In the genomic region with DNA sequence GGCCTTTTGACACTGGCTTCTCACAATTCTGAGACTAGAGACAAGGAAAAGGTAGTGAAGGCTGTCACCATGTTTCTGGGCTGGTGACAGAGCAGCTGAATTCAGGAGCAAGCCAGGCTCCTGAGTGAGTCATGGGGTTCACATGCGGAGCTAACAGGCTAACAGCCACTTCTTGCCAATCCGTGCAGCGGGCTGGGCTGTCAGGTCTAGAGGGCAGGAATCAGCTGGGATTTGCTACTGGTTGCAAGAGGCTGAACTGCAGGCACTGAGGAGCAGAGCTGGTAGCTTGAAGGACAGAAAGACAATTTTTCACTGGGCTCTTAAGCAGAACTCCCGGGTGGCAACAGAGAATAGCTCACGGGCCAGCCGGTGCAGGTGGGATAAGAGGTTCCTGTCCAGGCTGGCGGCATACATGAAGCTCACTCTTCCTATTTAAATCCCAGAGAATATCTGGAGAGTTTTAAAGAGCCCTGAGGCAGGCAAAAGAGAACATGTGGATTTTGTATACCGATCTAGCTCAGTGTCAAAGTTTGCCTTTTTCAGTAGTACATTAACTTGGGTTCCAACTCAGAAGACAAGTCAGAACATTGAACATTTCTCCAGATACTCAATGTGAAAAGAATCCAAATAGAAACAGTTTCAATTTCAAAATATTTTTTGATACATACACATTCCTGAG, we compare ENCODE assay signal across 11 cellular contexts. TPM values are rescaled to one million over a fixed set of nuclear protein-coding genes. Genes with fewer than 3 reads are reported as not detected.
DNase-seq lines count a peak whose midpoint lies in the region; ATAC-seq, FAIRE-seq and TF ChIP-seq lines count a peak whose summit lies in the region.
"Had no signal": no experiment of that assay in that cellular context is flagged by ENCODE, and none has a peak within 500 bp of the region (broad histone marks: within the 10 kb centered on the region; RNA-seq: fewer than 3 reads in every experiment).

No MANE protein-coding gene starts in this region.

- H3K4me1 Mint-ChIP-seq in type B pancreatic cell (ENCODE audit: unreplicated experiment): peaks cover 22% of the 10 kb centered on the region
- H3K4me1 Mint-ChIP-seq: naive B cell had no signal

- WGBS in lower leg skin, 2 donors: 32 to 33% methylated on average over 8 of the region's 8 CpGs

- no peak for TF ChIP-seq POLR2A in endothelial cell of umbilical vein (IDR thresholded peaks at IDR 0.05; ENCODE audit: low read depth, low read length)
- no peak for TF ChIP-seq POLR2A in lower leg skin (IDR thresholded peaks at IDR 0.05)
- TF ChIP-seq POLR2A in erythroblast (IDR thresholded peaks at IDR 0.05; ENCODE audit: low read length): no peak

- H2AFZ ChIP-seq in endothelial cell of umbilical vein (ENCODE audit: low read depth, low read length): no peak overlapping the region

- H3K4me1 ChIP-seq in endothelial cell of umbilical vein (ENCODE audit: control insufficient read depth, extremely low read depth, insufficient read depth, low read length): peaks cover 5% of the 10 kb centered on the region

- no peak for ATAC-seq in activated naive CD4-positive, alpha-beta T cell treated with anti-CD3 and anti-CD28 coated beads, Interleukin-2, amount 50 U/mL, for 72 hours
- no peak for ATAC-seq in GM19452 (IDR thresholded peaks at IDR 0.05; ENCODE audit: unreplicated experiment)

- no peaks in the 10 kb centered on the region for H3K36me3 ChIP-seq in endothelial cell of umbilical vein (ENCODE audit: control insufficient read depth in 2 of 2, extremely low read depth in 1 of 2, insufficient read depth in 2 of 2, low read length in 2 of 2)

- H4K20me1 ChIP-seq in endothelial cell of umbilical vein (replicated peaks; ENCODE audit: control insufficient read depth, extremely low read depth, insufficient read depth, low read length): no peaks in the 10 kb centered on the region

- H3K27ac Mint-ChIP-seq in type B pancreatic cell: no peak overlapping the region
- H3K27ac Mint-ChIP-seq in activated naive CD4-positive, alpha-beta T cell treated with anti-CD3 and anti-CD28 coated beads, Interleukin-2, amount 50 U/mL, for 72 hours: no peak overlapping the region
- H3K27ac Mint-ChIP-seq: naive B cell; stimulated activated naive CD8-positive, alpha-beta T cell treated with anti-CD3 and anti-CD28 coated beads, Interleukin-15, Interleukin-2, amounts not matched to agents 100 ng/mL and 50 ng/mL, for 24 hours had no signal

- no peaks in the 10 kb centered on the region for H3K9me3 Mint-ChIP-seq in type B pancreatic cell
- H3K9me3 Mint-ChIP-seq in activated naive CD4-positive, alpha-beta T cell treated with anti-CD3 and anti-CD28 coated beads, Interleukin-2, amount 50 U/mL, for 72 hours: no peaks in the 10 kb centered on the region
- H3K9me3 Mint-ChIP-seq: stimulated activated naive CD8-positive, alpha-beta T cell treated with anti-CD3 and anti-CD28 coated beads, Interleukin-15, Interleukin-2, amounts not matched to agents 100 ng/mL and 50 ng/mL, for 24 hours had no signal

- dilution Hi-C loops in endothelial cell of umbilical vein (cut with MboI; ENCODE audit: extremely low pct_ligation_motif_present, low sequenced_read_pairs): no loop called here

- CTCF ChIA-PET in endothelial cell of umbilical vein (lab: Charles Lee): interaction anchor here (0.7 to 2.9 kb wide), 9 partner anchors 15 to 1020 kb away, joined by 3 to 19 read pairs (median 4); no protein-coding TSS in a partner anchor

- peak; percentile 17 for DNase-seq in NCI-H510A treated with DMSO at 0.1 percent for 48 hours (lab: John Stamatoyannopoulos, UW)
- DNase-seq in endothelial cell of umbilical vein (ENCODE audit: low read depth, low spot score): peak; percentile 72
- peak; percentile 67 to 86 for DNase-seq in lower leg skin (ENCODE audit: low spot score in 2 of 2)
- DNase-seq in type B pancreatic cell (ENCODE audit: extremely low spot score, unreplicated experiment): no peak
- no peak for DNase-seq in NCI-H1930 (lab: John Stamatoyannopoulos, UW)
- no peak for DNase-seq in activated naive CD4-positive, alpha-beta T cell treated with anti-CD3 and anti-CD28 coated beads, Interleukin-2, amount 50 U/mL, for 72 hours (ENCODE audit: low spot score in 2 of 2)
- no peak for DNase-seq in erythroblast (lab: John Stamatoyannopoulos, UW)
- DNase-seq: naive B cell had no signal

- H3K4me2 ChIP-seq in endothelial cell of umbilical vein (ENCODE audit: insufficient read depth, low read length): no peak overlapping the region

- H3K36me3 Mint-ChIP-seq in type B pancreatic cell: no peaks in the 10 kb centered on the region
- H3K36me3 Mint-ChIP-seq in activated naive CD4-positive, alpha-beta T cell treated with anti-CD3 and anti-CD28 coated beads, Interleukin-2, amount 50 U/mL, for 72 hours: no peaks in the 10 kb centered on the region
- H3K36me3 Mint-ChIP-seq: naive B cell had no signal

- no peaks in the 10 kb centered on the region for H3K79me2 ChIP-seq in endothelial cell of umbilical vein (ENCODE audit: control insufficient read depth, insufficient read depth, low read length)

- intact Hi-C loops in endothelial cell of umbilical vein (cut with micrococcal nuclease): loop anchor here (5.0 kb wide), 1 partner anchor 300 kb away; no protein-coding TSS in a partner anchor
- intact Hi-C loops in lower leg skin (cut with DNase I; ENCODE audit: low total_unique reads): no loop called here

- TF ChIP-seq CTCF in endothelial cell of umbilical vein (IDR thresholded peaks at IDR 0.05; ENCODE audit: extremely low read depth in 1 of 2, insufficient read depth in 1 of 2, low read depth in 1 of 2, low read length in 2 of 2) (no peak), lower leg skin (IDR thresholded peaks at IDR 0.05) (no peak), type B pancreatic cell (conservative IDR thresholded peaks at IDR 0.05) (no peak)

- H3K27ac ChIP-seq in endothelial cell of umbilical vein (ENCODE audit: insufficient read depth, low read depth, low read length): no peak overlapping the region

- POLR2A ChIA-PET in endothelial cell of umbilical vein (lab: Charles Lee): no interaction called here

- BruUV-seq in endothelial cell of umbilical vein (replicated peaks; lab: Mats Ljungman, UMichigan): no TSS peak

- peak overlapping the region; percentile 24 for H3K4me3 Mint-ChIP-seq in type B pancreatic cell
- H3K4me3 Mint-ChIP-seq: naive B cell; stimulated activated naive CD8-positive, alpha-beta T cell treated with anti-CD3 and anti-CD28 coated beads, Interleukin-15, Interleukin-2, amounts not matched to agents 100 ng/mL and 50 ng/mL, for 24 hours had no signal

- H3K27me3 Mint-ChIP-seq in type B pancreatic cell: peaks cover 24% of the 10 kb centered on the region

- H3K9ac ChIP-seq in endothelial cell of umbilical vein (replicated peaks; ENCODE audit: extremely low read depth, insufficient read depth, low read length): no peak overlapping the region

- no peak for FAIRE-seq in endothelial cell of umbilical vein (lab: Jason Lieb, UNC)
- FAIRE-seq: GM19239 had no signal

- H3K27me3 ChIP-seq in endothelial cell of umbilical vein (ENCODE audit: control insufficient read depth in 2 of 2, insufficient read depth in 2 of 2, low read length in 2 of 2): no peaks in the 10 kb centered on the region

- no peaks in the 10 kb centered on the region for H3K9me3 ChIP-seq in endothelial cell of umbilical vein (replicated peaks; ENCODE audit: control insufficient read depth, insufficient read depth, low read length)

- H3K4me3 ChIP-seq in endothelial cell of umbilical vein (replicated peaks in 1 of 3; ENCODE audit: insufficient read depth in 1 of 3, low read depth in 1 of 3, low read length in 3 of 3) (no peak overlapping the region), lower leg skin (ENCODE audit: low read depth, poor library complexity, severe bottlenecking) (no peak overlapping the region)

- no peaks in the 10 kb centered on the region for H3K9me1 ChIP-seq in endothelial cell of umbilical vein (replicated peaks; ENCODE audit: control insufficient read depth, extremely low read depth, insufficient read depth, low read length)

TF ChIP-seq in endothelial cell of umbilical vein, 7 proteins besides CTCF, POLR2A, EP300 and RAD21:
- TF ChIP-seq EZH2 (IDR thresholded peaks at IDR 0.05; ENCODE audit: borderline replicate concordance, low read depth, low read length, severe bottlenecking): no peak
- no peak for TF ChIP-seq POLR2AphosphoS5 (IDR thresholded peaks at IDR 0.05; ENCODE audit: insufficient read depth, low read depth, low read length)
- no peak for TF ChIP-seq FOS (IDR thresholded peaks at IDR 0.05; ENCODE audit: borderline replicate concordance, insufficient read depth, low read length)
- TF ChIP-seq, protein P1, sequence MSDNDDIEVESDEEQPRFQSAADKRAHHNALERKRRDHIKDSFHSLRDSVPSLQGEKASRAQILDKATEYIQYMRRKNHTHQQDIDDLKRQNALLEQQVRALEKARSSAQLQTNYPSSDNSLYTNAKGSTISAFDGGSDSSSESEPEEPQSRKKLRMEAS (IDR thresholded peaks at IDR 0.05; ENCODE audit: insufficient read depth, insufficient read length): no peak
- TF ChIP-seq JUN (IDR thresholded peaks at IDR 0.05; ENCODE audit: borderline replicate concordance, insufficient read depth, insufficient read length, low read depth): no peak
- TF ChIP-seq GATA2 (IDR thresholded peaks at IDR 0.05; ENCODE audit: insufficient read depth, insufficient read length, low read depth, low read length): no peak
- no peak for TF ChIP-seq MYC (IDR thresholded peaks at IDR 0.05; ENCODE audit: low read depth, low read length)

RNA-seq across cellular contexts. Expression of gene NCKAP5, which starts 1.2 kb away (rescaled TPM):
- total RNA-seq in endothelial cell of umbilical vein (3.0 and 3.3 TPM in 2 replicates), lower leg skin (1 to 10 TPM; 2.0 to 5.1 (median 3.6) TPM), type B pancreatic cell (ENCODE audit: low replicate concordance) (7.7 and 11.2 TPM in 2 replicates)
- 0.46 and 0.47 TPM in 2 replicates for polyA plus RNA-seq in endothelial cell of umbilical vein
- 0.30 and 0.38 TPM in 2 replicates for polyA plus RNA-seq in endothelial cell of umbilical vein (2011; cell fraction: cytosol; rRNA removed)
- polyA plus RNA-seq in endothelial cell of umbilical vein (2011; cell fraction: nucleus; rRNA removed): 1.2 and 1.3 TPM in 2 replicates
- 0.50 and 0.58 TPM in 2 replicates for polyA plus RNA-seq in endothelial cell of umbilical vein (2012)
- polyA minus RNA-seq in endothelial cell of umbilical vein: 1.7 and 2.2 TPM in 2 replicates
- polyA minus RNA-seq in endothelial cell of umbilical vein (2011; cell fraction: cytosol; rRNA and poly(A)+ RNA removed): 3.6 TPM
- polyA minus RNA-seq in endothelial cell of umbilical vein (2011; cell fraction: nucleus; rRNA and poly(A)+ RNA removed): 5.3 and 5.7 TPM in 2 replicates
- not detected for total RNA-seq in activated naive CD4-positive, alpha-beta T cell treated with anti-CD3 and anti-CD28 coated beads, Interleukin-2, amount 50 U/mL, for 72 hours

Comparison
In these comparisons a context has a peak if more than half of its experiments do, and no peak if none do; other contexts are left out.
1. DNase-seq: peak in NCI-H510A treated with DMSO at 0.1 percent for 48 hours (single experiment), endothelial cell of umbilical vein (single experiment) and lower leg skin (2 of 2); none in type B pancreatic cell (single experiment), NCI-H1930 (0 of 2), activated naive CD4-positive, alpha-beta T cell treated with anti-CD3 and anti-CD28 coated beads, Interleukin-2, amount 50 U/mL, for 72 hours (0 of 2) and erythroblast (0 of 2).